Comparison of ENCODE assay signal across 11 cellular contexts in genomic region chr22:46996595-46997310, GRCh38.
DNase-seq lines count a peak whose midpoint lies in the region; ATAC-seq, FAIRE-seq and TF ChIP-seq lines count a peak whose summit lies in the region.
"Had no signal": no experiment of that assay in that cellular context is flagged by ENCODE, and none has a peak within 500 bp of the region (broad histone marks: within the 10 kb centered on the region; RNA-seq: fewer than 3 reads in every experiment).

No MANE protein-coding gene starts in this region.

- ATAC-seq in SK-N-SH treated with all-trans-retinoic acid at 6 μM for 48 hours (peak; percentile 51; the same call in 2 of the 3 replicates), left ventricle myocardium superior (peak; percentile 71), HG02852 (IDR thresholded peaks at IDR 0.05; ENCODE audit: unreplicated experiment) (no peak), GM21423 (IDR thresholded peaks at IDR 0.05; ENCODE audit: unreplicated experiment) (no peak), GM21786 (IDR thresholded peaks at IDR 0.05; ENCODE audit: unreplicated experiment) (no peak)

- intact Hi-C loops in left ventricle myocardium superior (cut with micrococcal nuclease): no loop called here

- TF ChIP-seq CTCF in AG04449 (IDR thresholded peaks at IDR 0.05; ENCODE audit: insufficient read depth, low read length, missing control alignments) (peak; percentile 1), GM10266 (IDR thresholded peaks at IDR 0.05; ENCODE audit: control insufficient read depth, insufficient read depth, low read depth, missing control alignments) (peak; percentile 38)

- no peak overlapping the region for H3K4me3 ChIP-seq in AG04449 (ENCODE audit: low read depth, low read length)
- H3K4me3 ChIP-seq: upper lobe of left lung had no signal

- CTCF ChIA-PET in AG04449 (lab: Yijun Ruan, JAX): interaction anchor here (0.8 to 1.4 kb wide), 4 partner anchors 8 to 198 kb away, joined by 3 to 4 read pairs (median 3); no protein-coding TSS in a partner anchor

- no peak for FAIRE-seq in HTR-8/SVneo (lab: Jason Lieb, UNC)

- DNase-seq in AG04449 (ENCODE audit: low read depth, low spot score) (no peak), GM10266 (ENCODE audit: extremely low spot score) (peak; percentile 41), left ventricle myocardium superior (no peak), HTR-8/SVneo (ENCODE audit: insufficient read length, low spot score) (no peak)
- DNase-seq: DMS153, NCI-H510A had no signal

- POLR2A ChIA-PET in AG04449 (lab: Yijun Ruan, JAX): no interaction called here

TF ChIP-seq in SK-N-SH treated with all-trans-retinoic acid at 6 μM for 48 hours, 23 proteins besides CTCF, POLR2A, EP300 and RAD21:
- TF ChIP-seq ZNF565 (CRISPR knock-in tag; conservative IDR thresholded peaks at IDR 0.05; ENCODE audit: low read depth) (no peak), OSR1 (CRISPR knock-in tag; IDR thresholded peaks at IDR 0.05) (no peak), ESRRG (CRISPR knock-in tag; IDR thresholded peaks at IDR 0.05) (no peak), TSHZ2 (CRISPR knock-in tag; IDR thresholded peaks at IDR 0.05) (no peak), ZC3H10 (CRISPR knock-in tag; IDR thresholded peaks at IDR 0.05) (no peak), BACH2 (CRISPR knock-in tag; IDR thresholded peaks at IDR 0.05; ENCODE audit: borderline replicate concordance) (no peak)

Comparison
In these comparisons a context has a peak if more than half of its experiments do, and no peak if none do; other contexts are left out.
1. ATAC-seq: peak in SK-N-SH treated with all-trans-retinoic acid at 6 μM for 48 hours (single experiment) and left ventricle myocardium superior (single experiment); none in HG02852 (single experiment), GM21423 (single experiment) and GM21786 (single experiment).